ENCODE assay signal across 20 cellular contexts in the genomic region with DNA sequence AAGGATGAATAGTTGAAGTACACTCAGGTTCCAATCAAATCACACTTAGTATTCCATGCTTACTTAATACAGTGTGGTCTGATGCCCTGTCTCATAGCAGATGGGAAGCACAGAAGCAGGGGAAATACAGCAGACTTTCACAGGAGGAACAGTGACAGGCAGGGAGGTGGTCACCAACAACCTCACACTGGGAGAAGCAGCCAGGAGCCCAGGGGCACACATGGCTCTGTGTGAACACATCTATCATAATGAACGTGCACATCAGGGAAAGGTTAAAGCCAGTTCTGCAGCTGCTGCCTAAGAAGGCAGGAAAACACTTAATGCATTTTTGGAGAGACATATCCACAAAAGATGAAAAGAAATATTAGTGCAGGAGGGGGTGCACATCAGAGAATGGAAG.
DNase-seq lines count a peak whose midpoint lies in the region; ATAC-seq and TF ChIP-seq lines count a peak whose summit lies in the region.
"Had no signal": no experiment of that assay in that cellular context is flagged by ENCODE, and none has a peak within 500 bp of the region (broad histone marks: within the 10 kb centered on the region; RNA-seq: fewer than 3 reads in every experiment).

No MANE protein-coding gene starts in this region.

- 50% methylated on average over 1 of the region's 1 CpG for WGBS in esophagus muscularis mucosa

- no peaks in the 10 kb centered on the region for H3K4me1 ChIP-seq in esophagus muscularis mucosa
- H3K4me1 ChIP-seq: A549, Caco-2 had no signal

- no peak for TF ChIP-seq EP300 in esophagus muscularis mucosa (IDR thresholded peaks at IDR 0.05)

- DNase-seq in activated CD4-positive, alpha-beta T cell treated with anti-CD3 and anti-CD28 coated beads, Interleukin-2, amount 10 ng/mL, durations not matched to agents 24 days and 14 days: peak; percentile 41
- DNase-seq in activated CD4-positive, alpha-beta T cell treated with anti-CD3 and anti-CD28 coated beads for 36 hours: no peak
- DNase-seq in esophagus muscularis mucosa (ENCODE audit: extremely low spot score) (peak; percentile 57), islet precursor cell (peak; percentile 11), osteocyte (ENCODE audit: extremely low spot score, unreplicated experiment) (peak; percentile 19)
- DNase-seq: AML-193; Caco-2; Calu3; CD4-positive, alpha-beta T cell; CD8-positive, alpha-beta T cell; DMS79 treated with DMSO at 0.1 percent for 48 hours; GF-D8 had no signal

- no peaks in the 10 kb centered on the region for H3K27me3 Mint-ChIP-seq in activated CD4-positive, alpha-beta T cell treated with anti-CD3 and anti-CD28 coated beads, Interleukin-2, amount 10 ng/mL, durations not matched to agents 24 days and 14 days
- peaks cover 4% of the 10 kb centered on the region for H3K27me3 Mint-ChIP-seq in activated CD4-positive, alpha-beta T cell treated with anti-CD3 and anti-CD28 coated beads for 36 hours
- no peaks in the 10 kb centered on the region for H3K27me3 Mint-ChIP-seq in osteocyte (ENCODE audit: unreplicated experiment)

- no peaks in the 10 kb centered on the region for H3K36me3 ChIP-seq in esophagus muscularis mucosa
- H3K36me3 ChIP-seq: BLaER1 treated with 17β-estradiol and CSF1 and Interleukin-3, amounts not matched to agents 10 nM and 100 nM had no signal

- ATAC-seq in activated CD4-positive, alpha-beta T cell treated with anti-CD3 and anti-CD28 coated beads for 36 hours: no peak
- ATAC-seq in GM18870 (IDR thresholded peaks at IDR 0.05; ENCODE audit: unreplicated experiment) (no peak), GM21423 (IDR thresholded peaks at IDR 0.05; ENCODE audit: unreplicated experiment) (no peak), GM18868 (IDR thresholded peaks at IDR 0.05; ENCODE audit: unreplicated experiment) (no peak)
- ATAC-seq: A549; CD8-positive, alpha-beta T cell had no signal

- H3K4me3 ChIP-seq in esophagus muscularis mucosa: no peak overlapping the region
- H3K4me3 ChIP-seq: A549; BLaER1 treated with 17β-estradiol and CSF1 and Interleukin-3, amounts not matched to agents 10 nM and 100 nM had no signal

- H3K36me3 Mint-ChIP-seq in activated CD4-positive, alpha-beta T cell treated with anti-CD3 and anti-CD28 coated beads, Interleukin-2, amount 10 ng/mL, durations not matched to agents 24 days and 14 days (ENCODE audit: low read depth): no peaks in the 10 kb centered on the region
- H3K36me3 Mint-ChIP-seq in activated CD4-positive, alpha-beta T cell treated with anti-CD3 and anti-CD28 coated beads for 36 hours (ENCODE audit: low read depth): no peaks in the 10 kb centered on the region
- H3K36me3 Mint-ChIP-seq in osteocyte (ENCODE audit: unreplicated experiment): no peaks in the 10 kb centered on the region
- H3K36me3 Mint-ChIP-seq: CD8-positive, alpha-beta T cell had no signal

- TF ChIP-seq CTCF in esophagus muscularis mucosa (IDR thresholded peaks at IDR 0.05): no peak
- no peak for TF ChIP-seq CTCF in osteocyte (IDR thresholded peaks at IDR 0.05)

- H3K4me3 Mint-ChIP-seq in activated CD4-positive, alpha-beta T cell treated with anti-CD3 and anti-CD28 coated beads, Interleukin-2, amount 10 ng/mL, durations not matched to agents 24 days and 14 days: no peak overlapping the region
- no peak overlapping the region for H3K4me3 Mint-ChIP-seq in activated CD4-positive, alpha-beta T cell treated with anti-CD3 and anti-CD28 coated beads for 36 hours
- no peak overlapping the region for H3K4me3 Mint-ChIP-seq in osteocyte (ENCODE audit: unreplicated experiment)
- H3K4me3 Mint-ChIP-seq: B cell; CD4-positive, alpha-beta T cell; CD8-positive, alpha-beta T cell had no signal

- H3K4me1 Mint-ChIP-seq in activated CD4-positive, alpha-beta T cell treated with anti-CD3 and anti-CD28 coated beads, Interleukin-2, amount 10 ng/mL, durations not matched to agents 24 days and 14 days: no peaks in the 10 kb centered on the region
- H3K4me1 Mint-ChIP-seq in activated CD4-positive, alpha-beta T cell treated with anti-CD3 and anti-CD28 coated beads for 36 hours: no peaks in the 10 kb centered on the region
- no peaks in the 10 kb centered on the region for H3K4me1 Mint-ChIP-seq in osteocyte (ENCODE audit: unreplicated experiment)
- H3K4me1 Mint-ChIP-seq: B cell had no signal

- H3K9me3 ChIP-seq in esophagus muscularis mucosa: no peaks in the 10 kb centered on the region
- H3K9me3 ChIP-seq: A549, Caco-2 had no signal

- no peaks in the 10 kb centered on the region for H3K27me3 ChIP-seq in esophagus muscularis mucosa
- H3K27me3 ChIP-seq: BLaER1 treated with 17β-estradiol and CSF1 and Interleukin-3, amounts not matched to agents 10 nM and 100 nM had no signal

- POLR2A ChIA-PET in activated CD4-positive, alpha-beta T cell treated with anti-CD3 and anti-CD28 coated beads for 36 hours (lab: Charles Lee): no interaction called here

- no peak for TF ChIP-seq POLR2A in esophagus muscularis mucosa (IDR thresholded peaks at IDR 0.05; ENCODE audit: low read depth)

- H3K27ac Mint-ChIP-seq in activated CD4-positive, alpha-beta T cell treated with anti-CD3 and anti-CD28 coated beads, Interleukin-2, amount 10 ng/mL, durations not matched to agents 24 days and 14 days: no peak overlapping the region
- H3K27ac Mint-ChIP-seq in activated CD4-positive, alpha-beta T cell treated with anti-CD3 and anti-CD28 coated beads for 36 hours: no peak overlapping the region
- no peak overlapping the region for H3K27ac Mint-ChIP-seq in osteocyte (ENCODE audit: unreplicated experiment)
- H3K27ac Mint-ChIP-seq: B cell; CD4-positive, alpha-beta T cell; CD8-positive, alpha-beta T cell had no signal

- H3K9me3 Mint-ChIP-seq in activated CD4-positive, alpha-beta T cell treated with anti-CD3 and anti-CD28 coated beads, Interleukin-2, amount 10 ng/mL, durations not matched to agents 24 days and 14 days: no peaks in the 10 kb centered on the region
- no peaks in the 10 kb centered on the region for H3K9me3 Mint-ChIP-seq in activated CD4-positive, alpha-beta T cell treated with anti-CD3 and anti-CD28 coated beads for 36 hours (ENCODE audit: low read depth)
- H3K9me3 Mint-ChIP-seq in osteocyte (ENCODE audit: unreplicated experiment): peaks cover 16% of the 10 kb centered on the region
- H3K9me3 Mint-ChIP-seq: CD4-positive, alpha-beta T cell; CD8-positive, alpha-beta T cell had no signal

- H3K27ac ChIP-seq in esophagus muscularis mucosa (replicated peaks in 1 of 4): no peak overlapping the region
- H3K27ac ChIP-seq: 22Rv1; A549; BLaER1 treated with 17β-estradiol and CSF1 and Interleukin-3, amounts not matched to agents 10 nM and 100 nM; C4-2B had no signal

- intact Hi-C loops in activated CD4-positive, alpha-beta T cell treated with anti-CD3 and anti-CD28 coated beads, Interleukin-2, amount 10 ng/mL, durations not matched to agents 24 days and 14 days (cut with micrococcal nuclease): no loop called here
- intact Hi-C loops in activated CD4-positive, alpha-beta T cell treated with anti-CD3 and anti-CD28 coated beads for 36 hours (cut with DNase I, micrococcal nuclease): no loop called here
- intact Hi-C loops in esophagus muscularis mucosa (cut with DNase I): no loop called here

- CTCF ChIA-PET in activated CD4-positive, alpha-beta T cell treated with anti-CD3 and anti-CD28 coated beads for 36 hours (lab: Charles Lee): no interaction called here
